In genomic region chr14:68511727-68512047, GRCh38 we compare ENCODE assay signal across 20 cellular contexts.
DNase-seq lines count a peak whose midpoint lies in the region; ATAC-seq, FAIRE-seq and TF ChIP-seq lines count a peak whose summit lies in the region.
"Had no signal": no experiment of that assay in that cellular context is flagged by ENCODE, and none has a peak within 500 bp of the region (broad histone marks: within the 10 kb centered on the region; RNA-seq: fewer than 3 reads in every experiment).

No MANE protein-coding gene starts in this region.

- H3K27me3 Mint-ChIP-seq in stimulated activated memory B cell treated with anti-CD40 and anti-IgM and Interleukin-4, amounts not matched to agents 10 μg/mL and 1 μg/mL and 100 μg/mL, for 72 hours, result no peaks in the 10 kb centered on the region
- no peaks in the 10 kb centered on the region for H3K27me3 Mint-ChIP-seq in activated CD8-positive, alpha-beta T cell treated with anti-CD3 and anti-CD28 coated beads for 36 hours
- H3K27me3 Mint-ChIP-seq: activated naive CD4-positive, alpha-beta T cell treated with anti-CD3 and anti-CD28 coated beads, Interleukin-2, amount 50 U/mL, for 24 hours had no signal

- peaks cover 62% of the 10 kb centered on the region for H3K4me1 Mint-ChIP-seq in stimulated activated memory B cell treated with anti-CD40 and anti-IgM and Interleukin-4, amounts not matched to agents 10 μg/mL and 1 μg/mL and 100 μg/mL, for 72 hours
- H3K4me1 Mint-ChIP-seq in activated CD8-positive, alpha-beta T cell treated with anti-CD3 and anti-CD28 coated beads for 36 hours (ENCODE audit: low read depth), result peaks cover 38% of the 10 kb centered on the region

- in situ Hi-C loops in HepG2 (cut with HindIII; ENCODE audit: extremely low pct_ligation_motif_present, low pct_unique_long_range_greater_than_20kb), result no loop called here

- H3K27ac ChIP-seq in HepG2 (ENCODE audit: extremely low read length, insufficient read depth, low read length), result no peak overlapping the region
- no peak overlapping the region for H3K27ac ChIP-seq in right lobe of liver
- H3K27ac ChIP-seq in mesodermal cell (ENCODE audit: low read depth, low read length, severe bottlenecking), result peak overlapping the region; percentile 30
- H3K27ac ChIP-seq: C4-2B, neutrophil had no signal

- H3K36me3 Mint-ChIP-seq in stimulated activated memory B cell treated with anti-CD40 and anti-IgM and Interleukin-4, amounts not matched to agents 10 μg/mL and 1 μg/mL and 100 μg/mL, for 72 hours, result no peaks in the 10 kb centered on the region
- no peaks in the 10 kb centered on the region for H3K36me3 Mint-ChIP-seq in activated CD8-positive, alpha-beta T cell treated with anti-CD3 and anti-CD28 coated beads for 36 hours (ENCODE audit: low read depth)
- H3K36me3 Mint-ChIP-seq: activated naive CD4-positive, alpha-beta T cell treated with anti-CD3 and anti-CD28 coated beads, Interleukin-2, amount 50 U/mL, for 24 hours had no signal

- CTCF ChIA-PET in HepG2 (lab: Yijun Ruan, JAX; ENCODE audit: low intra/inter-chr PET ratio, low total read pairs), result no interaction called here
- CTCF ChIA-PET in activated CD8-positive, alpha-beta T cell treated with anti-CD3 and anti-CD28 coated beads for 36 hours (lab: Charles Lee), result no interaction called here

- no peak for TF ChIP-seq CTCF in HepG2 (CRISPR knock-in tag; IDR thresholded peaks at IDR 0.05)
- TF ChIP-seq CTCF in right lobe of liver (IDR thresholded peaks at IDR 0.05), result no peak
- no peak for TF ChIP-seq CTCF in activated CD8-positive, alpha-beta T cell treated with anti-CD3 and anti-CD28 coated beads for 36 hours (IDR thresholded peaks at IDR 0.05)
- no peak for TF ChIP-seq CTCF in BE2C (IDR thresholded peaks at IDR 0.05; ENCODE audit: low read depth, low read length)

- H3K79me2 ChIP-seq in HepG2 (ENCODE audit: insufficient read depth, low read length), result no peaks in the 10 kb centered on the region

- TF ChIP-seq RAD21 in HepG2 (CRISPR knock-in tag; IDR thresholded peaks at IDR 0.05), result no peak

- intact Hi-C loops in HepG2 (cut with micrococcal nuclease; ENCODE audit: unreplicated experiment), result no loop called here
- intact Hi-C loops in right lobe of liver (cut with DNase I), result no loop called here
- intact Hi-C loops in activated CD8-positive, alpha-beta T cell treated with anti-CD3 and anti-CD28 coated beads for 36 hours (cut with micrococcal nuclease), result no loop called here

- FAIRE-seq in HepG2 (lab: Jason Lieb, UNC), result no peak
- FAIRE-seq: G401.6 had no signal

- no peak overlapping the region for H3K4me3 Mint-ChIP-seq in stimulated activated memory B cell treated with anti-CD40 and anti-IgM and Interleukin-4, amounts not matched to agents 10 μg/mL and 1 μg/mL and 100 μg/mL, for 72 hours
- no peak overlapping the region for H3K4me3 Mint-ChIP-seq in activated CD8-positive, alpha-beta T cell treated with anti-CD3 and anti-CD28 coated beads for 36 hours
- H3K4me3 Mint-ChIP-seq: activated CD8-positive, alpha-beta T cell treated with anti-CD3 and anti-CD28 coated beads, Interleukin-2, amount 10 ng/mL, durations not matched to agents 7 days and 5 days; activated naive CD4-positive, alpha-beta T cell treated with anti-CD3 and anti-CD28 coated beads, Interleukin-2, amount 50 U/mL, for 24 hours; activated T-cell treated with anti-CD3 and anti-CD28 coated beads, Interleukin-2, amount 50 U/mL, for 4 hours had no signal

- no peak overlapping the region for H2AFZ ChIP-seq in HepG2 (ENCODE audit: low read length)

- ATAC-seq in HepG2, result no peak
- no peak for ATAC-seq in right lobe of liver
- ATAC-seq in stimulated activated memory B cell treated with anti-CD40 and anti-IgM and Interleukin-4, amounts not matched to agents 10 μg/mL and 1 μg/mL and 100 μg/mL, for 72 hours, result no peak
- ATAC-seq in activated CD8-positive, alpha-beta T cell treated with anti-CD3 and anti-CD28 coated beads for 36 hours, result no peak
- ATAC-seq: activated CD8-positive, alpha-beta T cell treated with anti-CD3 and anti-CD28 coated beads, Interleukin-2, amount 10 ng/mL, durations not matched to agents 7 days and 5 days; activated T-cell treated with anti-CD3 and anti-CD28 coated beads, Interleukin-2, amount 50 U/mL, for 4 hours; gastrocnemius medialis; PC-3 had no signal

- no peaks in the 10 kb centered on the region for H3K9me3 ChIP-seq in HepG2 (ENCODE audit: low read length)
- no peaks in the 10 kb centered on the region for H3K9me3 ChIP-seq in right lobe of liver
- no peaks in the 10 kb centered on the region for H3K9me3 ChIP-seq in mesodermal cell (ENCODE audit: control insufficient read depth, low read length)
- H3K9me3 ChIP-seq in BE2C, result no peaks in the 10 kb centered on the region
- H3K9me3 ChIP-seq: gastrocnemius medialis, neutrophil had no signal

- DNase-seq in HepG2 (ENCODE audit: low spot score) (no peak), right lobe of liver (no peak), NCI-H774 (lab: John Stamatoyannopoulos, UW) (no peak), NAMALWA (ENCODE audit: low spot score) (no peak), BE2C (no peak)
- no peak for DNase-seq in activated CD8-positive, alpha-beta T cell treated with anti-CD3 and anti-CD28 coated beads for 36 hours
- DNase-seq: activated CD8-positive, alpha-beta T cell treated with anti-CD3 and anti-CD28 coated beads, Interleukin-2, amount 10 ng/mL, durations not matched to agents 7 days and 5 days; activated T-cell treated with anti-CD3 and anti-CD28 coated beads, Interleukin-2, amount 50 U/mL, for 4 hours; dermis blood vessel endothelial cell; gastrocnemius medialis; H7; NCI-H69; PC-3; T1000 had no signal

- H3K4me2 ChIP-seq in HepG2 (ENCODE audit: low read depth, low read length), result no peak overlapping the region

- no peaks in the 10 kb centered on the region for H3K9me3 Mint-ChIP-seq in stimulated activated memory B cell treated with anti-CD40 and anti-IgM and Interleukin-4, amounts not matched to agents 10 μg/mL and 1 μg/mL and 100 μg/mL, for 72 hours
- no peaks in the 10 kb centered on the region for H3K9me3 Mint-ChIP-seq in activated CD8-positive, alpha-beta T cell treated with anti-CD3 and anti-CD28 coated beads for 36 hours
- H3K9me3 Mint-ChIP-seq: activated naive CD4-positive, alpha-beta T cell treated with anti-CD3 and anti-CD28 coated beads, Interleukin-2, amount 50 U/mL, for 24 hours; activated T-cell treated with anti-CD3 and anti-CD28 coated beads, Interleukin-2, amount 50 U/mL, for 4 hours had no signal

- POLR2A ChIA-PET in HepG2 (lab: Yijun Ruan, JAX), result no interaction called here
- POLR2A ChIA-PET in activated CD8-positive, alpha-beta T cell treated with anti-CD3 and anti-CD28 coated beads for 36 hours (lab: Charles Lee), result no interaction called here

- TF ChIP-seq POLR2A in HepG2 (IDR thresholded peaks at IDR 0.05; ENCODE audit: insufficient read depth in 1 of 2, low read depth in 2 of 2, low read length in 2 of 2) (no peak), right lobe of liver (IDR thresholded peaks at IDR 0.05) (no peak)

- no peak overlapping the region for H3K4me3 ChIP-seq in HepG2 (replicated peaks in 1 of 3; ENCODE audit: insufficient read depth in 1 of 3, low read depth in 2 of 3, low read length in 3 of 3)
- H3K4me3 ChIP-seq in right lobe of liver, result no peak overlapping the region
- H3K4me3 ChIP-seq in mesodermal cell (ENCODE audit: extremely low read depth, insufficient read depth, low read length, poor library complexity, severe bottlenecking), result no peak overlapping the region
- no peak overlapping the region for H3K4me3 ChIP-seq in BE2C (ENCODE audit: low read depth, low read length)
- H3K4me3 ChIP-seq: gastrocnemius medialis had no signal

- H4K20me1 ChIP-seq in HepG2 (ENCODE audit: insufficient read depth, low read length), result no peaks in the 10 kb centered on the region

- H3K27ac Mint-ChIP-seq in stimulated activated memory B cell treated with anti-CD40 and anti-IgM and Interleukin-4, amounts not matched to agents 10 μg/mL and 1 μg/mL and 100 μg/mL, for 72 hours, result peak overlapping the region; percentile 79
- no peak overlapping the region for H3K27ac Mint-ChIP-seq in activated CD8-positive, alpha-beta T cell treated with anti-CD3 and anti-CD28 coated beads for 36 hours
- H3K27ac Mint-ChIP-seq: activated CD8-positive, alpha-beta T cell treated with anti-CD3 and anti-CD28 coated beads, Interleukin-2, amount 10 ng/mL, durations not matched to agents 7 days and 5 days; activated naive CD4-positive, alpha-beta T cell treated with anti-CD3 and anti-CD28 coated beads, Interleukin-2, amount 50 U/mL, for 24 hours had no signal

- TF ChIP-seq EP300 in HepG2 (IDR thresholded peaks at IDR 0.05; ENCODE audit: low read depth in 2 of 2, low read length in 2 of 2), result no peak
- TF ChIP-seq EP300 in HepG2 (CRISPR knock-in tag; IDR thresholded peaks at IDR 0.05; ENCODE audit: borderline replicate concordance), result no peak

- BruUV-seq in HepG2 (replicated peaks; lab: Mats Ljungman, UMichigan), result no TSS peak

- no peaks in the 10 kb centered on the region for H3K27me3 ChIP-seq in HepG2 (ENCODE audit: control insufficient read depth in 1 of 2, insufficient read depth in 2 of 2, low read length in 2 of 2)
- no peaks in the 10 kb centered on the region for H3K27me3 ChIP-seq in right lobe of liver
- no peaks in the 10 kb centered on the region for H3K27me3 ChIP-seq in BE2C
- H3K27me3 ChIP-seq: gastrocnemius medialis, neutrophil had no signal

- H3K36me3 ChIP-seq in HepG2 (replicated peaks in 1 of 2; ENCODE audit: control insufficient read depth in 1 of 2, insufficient read depth in 2 of 2, low read length in 2 of 2) (no peaks in the 10 kb centered on the region), right lobe of liver (no peaks in the 10 kb centered on the region), mesodermal cell (ENCODE audit: control insufficient read depth, insufficient read depth, low read length) (no peaks in the 10 kb centered on the region), BE2C (no peaks in the 10 kb centered on the region)
- H3K36me3 ChIP-seq: gastrocnemius medialis, neutrophil had no signal

- H3K9ac ChIP-seq in HepG2 (ENCODE audit: insufficient read depth, low read depth, low read length), result no peak overlapping the region

- peaks cover 44% of the 10 kb centered on the region for H3K4me1 ChIP-seq in HepG2 (ENCODE audit: insufficient read depth, low read length)
- no peaks in the 10 kb centered on the region for H3K4me1 ChIP-seq in right lobe of liver
- peaks cover 53% of the 10 kb centered on the region for H3K4me1 ChIP-seq in mesodermal cell (ENCODE audit: control insufficient read depth, insufficient read depth, low read length, poor library complexity, severe bottlenecking)
- H3K4me1 ChIP-seq in BE2C, result peaks cover 7% of the 10 kb centered on the region

TF ChIP-seq in HepG2, 621 proteins besides CTCF, POLR2A, EP300 and RAD21:
- TF ChIP-seq ZNF24 (IDR thresholded peaks at IDR 0.05), result 0 out of 2 replicates have a peak, but pooled peaks have one; percentile 60
- TF ChIP-seq ZNF713 (CRISPR knock-in tag; IDR thresholded peaks at IDR 0.05), result no peak
TF ChIP-seq in HepG2: peak in this region for 1.
